Comparison of ENCODE assay signal across 9 cellular contexts in the genomic region with DNA sequence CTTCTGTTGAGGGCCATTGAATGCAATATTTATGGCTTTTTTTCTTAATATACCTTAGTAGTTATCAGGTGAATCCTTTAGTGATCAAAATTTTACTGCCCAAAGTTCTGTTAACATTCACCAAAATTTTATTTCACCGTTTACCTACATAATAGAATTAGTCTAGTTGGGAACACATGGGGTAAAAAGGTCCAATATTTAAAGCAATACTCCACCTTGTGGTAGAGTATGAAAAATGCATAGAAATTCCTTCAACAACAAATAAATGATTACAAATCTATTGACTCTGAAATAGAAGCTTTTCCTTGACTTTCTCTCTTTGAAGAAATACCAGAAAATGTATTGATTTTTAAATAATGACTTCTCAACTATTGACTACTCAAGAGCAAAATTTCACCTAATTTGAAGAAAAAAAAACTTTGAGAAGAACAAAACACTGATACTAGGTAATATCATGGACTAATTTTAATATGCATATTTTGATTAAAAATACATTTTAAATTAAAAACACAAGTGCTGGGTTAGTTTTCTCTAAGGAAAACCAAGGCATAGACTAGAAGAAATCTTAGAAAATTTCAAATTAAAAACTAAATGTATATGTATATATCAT. TPM values are rescaled to one million over a fixed set of nuclear protein-coding genes. Genes with fewer than 3 reads are reported as not detected.
DNase-seq lines count a peak whose midpoint lies in the region; ATAC-seq, FAIRE-seq and TF ChIP-seq lines count a peak whose summit lies in the region.
"Had no signal": no experiment of that assay in that cellular context is flagged by ENCODE, and none has a peak within 500 bp of the region (broad histone marks: within the 10 kb centered on the region; RNA-seq: fewer than 3 reads in every experiment).

No MANE protein-coding gene starts in this region.

- H3K27ac Mint-ChIP-seq in astrocyte (ENCODE audit: unreplicated experiment) = no peak overlapping the region
- H3K27ac Mint-ChIP-seq in activated CD4-positive, alpha-beta memory T cell treated with anti-CD3 and anti-CD28 coated beads for 36 hours = no peak overlapping the region
- H3K27ac Mint-ChIP-seq: CD8-positive, alpha-beta memory T cell had no signal

- no peak overlapping the region for H3K4me3 ChIP-seq in astrocyte (ENCODE audit: insufficient read depth, low read depth, low read length)
- H3K4me3 ChIP-seq in left lung = no peak overlapping the region

- H3K4me1 Mint-ChIP-seq in astrocyte (ENCODE audit: low read depth, unreplicated experiment) = no peaks in the 10 kb centered on the region
- peaks cover 5% of the 10 kb centered on the region for H3K4me1 Mint-ChIP-seq in activated CD4-positive, alpha-beta memory T cell treated with anti-CD3 and anti-CD28 coated beads for 36 hours (ENCODE audit: low read depth)

- H3K4me3 Mint-ChIP-seq in astrocyte (ENCODE audit: unreplicated experiment) = no peak overlapping the region
- no peak overlapping the region for H3K4me3 Mint-ChIP-seq in activated CD4-positive, alpha-beta memory T cell treated with anti-CD3 and anti-CD28 coated beads for 36 hours

- H3K9ac ChIP-seq in astrocyte (ENCODE audit: low read length) = no peak overlapping the region

- H3K27me3 ChIP-seq in astrocyte (ENCODE audit: insufficient read depth, low read length) (no peaks in the 10 kb centered on the region), left lung (no peaks in the 10 kb centered on the region)

- no peaks in the 10 kb centered on the region for H3K79me2 ChIP-seq in astrocyte (ENCODE audit: insufficient read depth, low read length)

- no peak overlapping the region for H2AFZ ChIP-seq in astrocyte (ENCODE audit: low read depth, low read length)

- TF ChIP-seq CTCF in astrocyte (IDR thresholded peaks at IDR 0.05; ENCODE audit: insufficient read depth, low read depth, low read length) = peak; percentile 46
- TF ChIP-seq CTCF in left lung (IDR thresholded peaks at IDR 0.05) = peak; percentile 37 to 63

- no peaks in the 10 kb centered on the region for H3K9me3 Mint-ChIP-seq in astrocyte (ENCODE audit: unreplicated experiment)
- H3K9me3 Mint-ChIP-seq in activated CD4-positive, alpha-beta memory T cell treated with anti-CD3 and anti-CD28 coated beads for 36 hours = no peaks in the 10 kb centered on the region
- H3K9me3 Mint-ChIP-seq: CD8-positive, alpha-beta memory T cell had no signal

- H3K27me3 Mint-ChIP-seq in astrocyte (ENCODE audit: low read depth, unreplicated experiment) = no peaks in the 10 kb centered on the region
- no peaks in the 10 kb centered on the region for H3K27me3 Mint-ChIP-seq in activated CD4-positive, alpha-beta memory T cell treated with anti-CD3 and anti-CD28 coated beads for 36 hours

- intact Hi-C loops in left lung (cut with DNase I) = no loop called here
- intact Hi-C loops in activated CD4-positive, alpha-beta memory T cell treated with anti-CD3 and anti-CD28 coated beads for 36 hours (cut with micrococcal nuclease) = loop anchor here (5.0 kb wide), 1 partner anchor 1983 kb away; no protein-coding TSS in a partner anchor

- H3K4me1 ChIP-seq in astrocyte (ENCODE audit: insufficient read depth, low read length) (no peaks in the 10 kb centered on the region), left lung (no peaks in the 10 kb centered on the region)

- no peaks in the 10 kb centered on the region for H3K36me3 Mint-ChIP-seq in astrocyte (ENCODE audit: low read depth, unreplicated experiment)
- no peaks in the 10 kb centered on the region for H3K36me3 Mint-ChIP-seq in activated CD4-positive, alpha-beta memory T cell treated with anti-CD3 and anti-CD28 coated beads for 36 hours
- H3K36me3 Mint-ChIP-seq: CD8-positive, alpha-beta memory T cell had no signal

- POLR2A ChIA-PET in activated CD4-positive, alpha-beta memory T cell treated with anti-CD3 and anti-CD28 coated beads for 36 hours (lab: Charles Lee) = no interaction called here

- H4K20me1 ChIP-seq in astrocyte (ENCODE audit: insufficient read depth, low read length) = no peaks in the 10 kb centered on the region

- no peak overlapping the region for H3K4me2 ChIP-seq in astrocyte (ENCODE audit: low read length)

- CTCF ChIA-PET in activated CD4-positive, alpha-beta memory T cell treated with anti-CD3 and anti-CD28 coated beads for 36 hours (lab: Charles Lee) = interaction anchor here (1.0 to 1.5 kb wide), 2 partner anchors 9 to 1314 kb away, joined by 3 to 6 read pairs; no protein-coding TSS in a partner anchor

- DNase-seq in NCI-H2029 treated with DMSO at 0.1 percent for 48 hours (lab: John Stamatoyannopoulos, UW) = peak; percentile 18
- DNase-seq in NCI-H2029 (lab: John Stamatoyannopoulos, UW) = no peak
- DNase-seq in NCI-H2081 treated with DMSO at 0.1 percent for 48 hours (lab: John Stamatoyannopoulos, UW) = peak; percentile 36
- DNase-seq in astrocyte (ENCODE audit: low read depth) = peak; percentile 13
- no peak for DNase-seq in left lung
- no peak for DNase-seq in stimulated activated CD4-positive, alpha-beta T cell treated with anti-CD3 and anti-CD28 coated beads, Interleukin-15, amount 100 ng/mL, for 24 hours
- no peak for DNase-seq in activated CD4-positive, alpha-beta memory T cell treated with anti-CD3 and anti-CD28 coated beads for 36 hours

- ATAC-seq in HG02678 (IDR thresholded peaks at IDR 0.05; ENCODE audit: unreplicated experiment) (peak; percentile 49), left lung (peak; percentile 41)

- no peak for FAIRE-seq in astrocyte (lab: Jason Lieb, UNC)

- H3K27ac ChIP-seq in astrocyte (ENCODE audit: low read depth, low read length) (no peak overlapping the region), left lung (no peak overlapping the region)

- no peaks in the 10 kb centered on the region for H3K9me3 ChIP-seq in astrocyte (ENCODE audit: insufficient read depth, low read depth, low read length)
- no peaks in the 10 kb centered on the region for H3K9me3 ChIP-seq in left lung

- H3K36me3 ChIP-seq in astrocyte (ENCODE audit: insufficient read depth, low read length) (no peaks in the 10 kb centered on the region), left lung (no peaks in the 10 kb centered on the region)

RNA-seq across cellular contexts. Expression of gene POLR1F, which starts 43.3 kb away (rescaled TPM):
- total RNA-seq in astrocyte (18.9 and 21.7 TPM in 2 replicates), left lung (1 to 10 TPM; 9.6 to 9.7 TPM)
- 10 to 100 TPM; 20.0 to 21.9 TPM for total RNA-seq in activated CD4-positive, alpha-beta memory T cell treated with anti-CD3 and anti-CD28 coated beads for 36 hours

Comparison
In these comparisons a context has a peak if more than half of its experiments do, and no peak if none do; other contexts are left out.
1. DNase-seq: peak in NCI-H2029 treated with DMSO at 0.1 percent for 48 hours (single experiment), NCI-H2081 treated with DMSO at 0.1 percent for 48 hours (single experiment) and astrocyte (single experiment); none in NCI-H2029 (single experiment), left lung (0 of 2), stimulated activated CD4-positive, alpha-beta T cell treated with anti-CD3 and anti-CD28 coated beads, Interleukin-15, amount 100 ng/mL, for 24 hours (single experiment) and activated CD4-positive, alpha-beta memory T cell treated with anti-CD3 and anti-CD28 coated beads for 36 hours (single experiment).